24 cellular contexts compared by ENCODE assay signal in genomic region chr1:36560177-36560576, GRCh38.
"Had no signal": no experiment of that assay in that cellular context is flagged by ENCODE, and none has a peak within 500 bp of the region (broad histone marks: within the 10 kb centered on the region; RNA-seq: fewer than 3 reads in every experiment).

No MANE protein-coding gene starts in this region.

- H3K4me3 ChIP-seq: adrenal gland, SJCRH30 had no signal

- H3K27ac ChIP-seq: adrenal gland, SJCRH30 had no signal

- H3K9ac ChIP-seq: SK-N-SH had no signal

- H3K36me3 ChIP-seq: adrenal gland, SJCRH30 had no signal

- H3K4me2 ChIP-seq: SK-N-SH had no signal

- H3K9me3 ChIP-seq: adrenal gland, SJCRH30, SK-N-SH had no signal

- ATAC-seq: activated CD4-positive, CD25-positive, alpha-beta regulatory T cell treated with anti-CD3 and anti-CD28 coated beads, Interleukin-2, amount 50 U/mL, for 24 hours; activated CD8-positive, alpha-beta T cell treated with anti-CD3 and anti-CD28 coated beads for 36 hours; Panc1 had no signal

- DNase-seq: activated CD4-positive, alpha-beta T cell treated with anti-CD3 and anti-CD28 coated beads for 4 hours; activated CD8-positive, alpha-beta T cell treated with anti-CD3 and anti-CD28 coated beads for 36 hours; activated gamma-delta T cell; activated naive CD4-positive, alpha-beta T cell treated with anti-CD3 and anti-CD28 coated beads for 36 hours; activated T-cell treated with anti-CD3 and anti-CD28 coated beads, Interleukin-2, amount 50 U/mL, for 24 hours; adrenal gland; anterior cingulate cortex; caudate nucleus; MM.1S; NCI-H1105; NCI-H1436; NCI-H2029 treated with DMSO at 0.1 percent for 48 hours; NCI-H345; NCI-H510A; NCI-H526 treated with DMSO at 0.1 percent for 48 hours; NCI-H82; OCI-M1; Right ventricle myocardium superior; RPMI8226; SJCRH30; SK-N-SH; T-helper 1 cell had no signal

- H3K4me1 ChIP-seq: adrenal gland, SJCRH30 had no signal

- H3K27me3 ChIP-seq: SJCRH30 had no signal
